In genomic region chr3:139236336-139236735, GRCh38 we compare ENCODE assay signal across 34 cellular contexts.
"Had no signal": no experiment of that assay in that cellular context is flagged by ENCODE, and none has a peak within 500 bp of the region (broad histone marks: within the 10 kb centered on the region; RNA-seq: fewer than 3 reads in every experiment).

No MANE protein-coding gene starts in this region.

- H3K27ac ChIP-seq: body of pancreas, breast epithelium, Peyer's patch, SJSA1 had no signal

- H3K9me3 ChIP-seq: body of pancreas, breast epithelium, Peyer's patch, SJSA1, SK-N-SH had no signal

- H3K36me3 ChIP-seq: breast epithelium, Peyer's patch, SJSA1 had no signal

- H3K4me1 ChIP-seq: breast epithelium, Peyer's patch, SJSA1 had no signal

- ATAC-seq: activated CD4-positive, alpha-beta T cell treated with anti-CD3 and anti-CD28 coated beads for 36 hours; activated CD4-positive, CD25-positive, alpha-beta regulatory T cell treated with anti-CD3 and anti-CD28 coated beads, Interleukin-2, amount 50 U/mL, for 24 hours; activated T-cell treated with anti-CD3 and anti-CD28 coated beads, Interleukin-2, amount 50 U/mL, for 4 hours; body of pancreas; PC-3; WTC11 had no signal

- H3K4me2 ChIP-seq: SK-N-SH had no signal

- H3K36me3 Mint-ChIP-seq: activated naive CD4-positive, alpha-beta T cell treated with anti-CD3 and anti-CD28 coated beads, Interleukin-2, amount 10 ng/mL, durations not matched to agents 7 days and 5 days; activated naive CD8-positive, alpha-beta T cell; WTC11 had no signal

- H3K9me3 Mint-ChIP-seq: activated CD4-positive, alpha-beta T cell treated with anti-CD3 and anti-CD28 coated beads, Interleukin-2, amount 10 ng/mL, durations not matched to agents 7 days and 5 days; activated naive CD4-positive, alpha-beta T cell treated with anti-CD3 and anti-CD28 coated beads, Interleukin-2, amount 10 ng/mL, durations not matched to agents 7 days and 5 days; activated T-cell treated with anti-CD3 and anti-CD28 coated beads, Interleukin-2, amount 50 U/mL, for 4 hours; T-helper 1 cell treated with Interleukin-12 subunit alpha and Interleukin-12 subunit beta and Interleukin-4 antibody, amounts not matched to agents 30 μg/mL and 1 μg/mL, for 36 hours; T-helper 2 cell treated with Interferon-gamma antibody and Interleukin-4, amounts not matched to agents 5 μg/mL and 100 μg/mL, for 36 hours; WTC11 had no signal

- H3K4me1 Mint-ChIP-seq: activated CD4-positive, alpha-beta T cell treated with anti-CD3 and anti-CD28 coated beads for 36 hours; activated CD4-positive, alpha-beta T cell treated with anti-CD3 and anti-CD28 coated beads, Interleukin-2, amount 10 ng/mL, durations not matched to agents 7 days and 5 days; activated naive CD4-positive, alpha-beta T cell treated with anti-CD3 and anti-CD28 coated beads, Interleukin-2, amount 10 ng/mL, durations not matched to agents 7 days and 5 days had no signal

- H3K9ac ChIP-seq: SK-N-SH had no signal

- H3K27me3 ChIP-seq: body of pancreas, breast epithelium, Peyer's patch had no signal

- DNase-seq: activated CD4-positive, alpha-beta T cell treated with anti-CD3 and anti-CD28 coated beads for 36 hours; activated CD4-positive, alpha-beta T cell treated with anti-CD3 and anti-CD28 coated beads, Interleukin-2, amount 10 ng/mL, durations not matched to agents 7 days and 5 days; activated CD4-positive, alpha-beta T cell treated with anti-CD3 and anti-CD28 coated beads, Interleukin-2, amount 50 U/mL, for 48 hours; activated CD8-positive, alpha-beta memory T cell treated with anti-CD3 and anti-CD28 coated beads, Interleukin-2, amount 50 U/mL, for 4 hours; activated effector memory CD4-positive, alpha-beta T cell treated with Interleukin-2 at 50 U/mL for 16 hours; activated naive CD4-positive, alpha-beta T cell treated with anti-CD3 and anti-CD28 coated beads, Interleukin-2, amount 10 ng/mL, durations not matched to agents 7 days and 5 days; activated T-cell treated with anti-CD3 and anti-CD28 coated beads for 4 hours; activated T-cell treated with anti-CD3 and anti-CD28 coated beads, Interleukin-2, amount 50 U/mL, for 4 hours; amygdala; body of pancreas; NCI-H1092 treated with DMSO at 0.1 percent for 48 hours; NCI-H1417; NCI-H146; NCI-H187; NCI-H2029 treated with DMSO at 0.1 percent for 48 hours; NCI-H2107; NCI-H2171; NCI-H510A; NCI-H526; NCI-H748 treated with DMSO at 0.1 percent for 48 hours; NK-92 treated with Interleukin-12 subunit alpha and Interleukin-12 subunit beta, amount 100 ng/mL, for 24 hours; Peyer's patch; RPMI8226; SHP77 treated with DMSO at 0.1 percent for 48 hours; SK-N-SH had no signal

- H3K4me3 ChIP-seq: body of pancreas, breast epithelium, Peyer's patch, SJSA1 had no signal

- H3K4me3 Mint-ChIP-seq: activated CD4-positive, alpha-beta T cell treated with anti-CD3 and anti-CD28 coated beads for 36 hours; activated CD4-positive, alpha-beta T cell treated with anti-CD3 and anti-CD28 coated beads, Interleukin-2, amount 10 ng/mL, durations not matched to agents 7 days and 5 days; activated naive CD4-positive, alpha-beta T cell treated with anti-CD3 and anti-CD28 coated beads, Interleukin-2, amount 10 ng/mL, durations not matched to agents 7 days and 5 days; activated naive CD8-positive, alpha-beta T cell; activated T-cell treated with anti-CD3 and anti-CD28 coated beads, Interleukin-2, amount 50 U/mL, for 4 hours; T-helper 1 cell treated with Interleukin-12 subunit alpha and Interleukin-12 subunit beta and Interleukin-4 antibody, amounts not matched to agents 30 μg/mL and 1 μg/mL, for 36 hours; T-helper 2 cell treated with Interferon-gamma antibody and Interleukin-4, amounts not matched to agents 5 μg/mL and 100 μg/mL, for 36 hours; WTC11 had no signal

- H3K9me2 ChIP-seq: SK-N-SH had no signal

- FAIRE-seq: astrocyte had no signal

- H3K27ac Mint-ChIP-seq: activated CD4-positive, alpha-beta T cell treated with anti-CD3 and anti-CD28 coated beads for 36 hours; activated CD4-positive, alpha-beta T cell treated with anti-CD3 and anti-CD28 coated beads, Interleukin-2, amount 10 ng/mL, durations not matched to agents 7 days and 5 days; activated naive CD4-positive, alpha-beta T cell treated with anti-CD3 and anti-CD28 coated beads, Interleukin-2, amount 10 ng/mL, durations not matched to agents 7 days and 5 days; activated naive CD8-positive, alpha-beta T cell; T-helper 1 cell treated with Interleukin-12 subunit alpha and Interleukin-12 subunit beta and Interleukin-4 antibody, amounts not matched to agents 30 μg/mL and 1 μg/mL, for 36 hours; T-helper 2 cell treated with Interferon-gamma antibody and Interleukin-4, amounts not matched to agents 5 μg/mL and 100 μg/mL, for 36 hours; WTC11 had no signal
